In genomic region chr9:88871669-88872068, GRCh38 we compare ENCODE assay signal across 21 cellular contexts.
"Had no signal": no experiment of that assay in that cellular context is flagged by ENCODE, and none has a peak within 500 bp of the region (broad histone marks: within the 10 kb centered on the region; RNA-seq: fewer than 3 reads in every experiment).

No MANE protein-coding gene starts in this region.

- H3K9me3 Mint-ChIP-seq: activated T-helper 2 cell treated with anti-CD3 and anti-CD28 coated beads, Interferon-gamma antibody, Interleukin-2, Interleukin-4, amounts not matched to agents 10 μg/mL and 5 μg/mL and 100 μg/mL, durations not matched to agents 14 hours and 24 hours and 36 hours had no signal

- H3K27ac ChIP-seq: ascending aorta, breast epithelium, epithelial cell of prostate, right lobe of liver, SK-N-MC, tibial artery had no signal

- H3K36me3 ChIP-seq: ascending aorta, breast epithelium, right lobe of liver, tibial artery had no signal

- H3K4me3 ChIP-seq: ascending aorta, breast epithelium, mucosa of descending colon, right lobe of liver, SK-N-MC, tibial artery had no signal

- DNase-seq: activated CD4-positive, alpha-beta T cell treated with anti-CD3 and anti-CD28 coated beads, Interleukin-2, amount 50 U/mL, for 4 hours; activated CD4-positive, CD25-positive, alpha-beta regulatory T cell treated with anti-CD3 and anti-CD28 coated beads, Interleukin-2, amount 50 U/mL, for 72 hours; activated naive CD4-positive, alpha-beta T cell treated with anti-CD3 and anti-CD28 coated beads for 36 hours; activated naive CD8-positive, alpha-beta T cell treated with anti-CD3 and anti-CD28 coated beads, Interleukin-2, amount 50 U/mL, for 24 hours; activated T-cell treated with anti-CD3 and anti-CD28 coated beads for 4 hours; effector memory CD8-positive, alpha-beta T cell; head of caudate nucleus; islet precursor cell; mammary epithelial cell; mucosa of descending colon; naive thymus-derived CD8-positive, alpha-beta T cell; right lobe of liver; stimulated activated CD4-positive, alpha-beta T cell treated with anti-CD3 and anti-CD28 coated beads, Interleukin-12 subunit alpha, Interleukin-12 subunit beta, amount 100 ng/mL, for 4 hours; stimulated activated CD4-positive, alpha-beta T cell treated with anti-CD3 and anti-CD28 coated beads, Interleukin-2, amount 100 ng/mL, for 24 hours; tibial artery had no signal

- H3K9me3 ChIP-seq: ascending aorta, right lobe of liver had no signal

- H3K27ac Mint-ChIP-seq: activated naive CD4-positive, alpha-beta T cell treated with anti-CD3 and anti-CD28 coated beads for 36 hours; activated naive CD8-positive, alpha-beta T cell treated with anti-CD3 and anti-CD28 coated beads, Interleukin-2, amount 50 U/mL, for 24 hours; activated T-helper 2 cell treated with anti-CD3 and anti-CD28 coated beads, Interferon-gamma antibody, Interleukin-2, Interleukin-4, amounts not matched to agents 10 μg/mL and 5 μg/mL and 100 μg/mL, durations not matched to agents 14 hours and 24 hours and 36 hours; effector memory CD8-positive, alpha-beta T cell; naive thymus-derived CD8-positive, alpha-beta T cell; progenitor cell of endocrine pancreas had no signal

- ATAC-seq: activated naive CD8-positive, alpha-beta T cell treated with anti-CD3 and anti-CD28 coated beads, Interleukin-2, amount 50 U/mL, for 24 hours; effector memory CD8-positive, alpha-beta T cell; mucosa of descending colon; naive thymus-derived CD8-positive, alpha-beta T cell; right lobe of liver had no signal

- H3K27me3 ChIP-seq: ascending aorta, breast epithelium, right lobe of liver, tibial artery had no signal

- H3K4me3 Mint-ChIP-seq: activated naive CD4-positive, alpha-beta T cell treated with anti-CD3 and anti-CD28 coated beads for 36 hours; activated naive CD8-positive, alpha-beta T cell treated with anti-CD3 and anti-CD28 coated beads, Interleukin-2, amount 50 U/mL, for 24 hours; effector memory CD8-positive, alpha-beta T cell; naive thymus-derived CD8-positive, alpha-beta T cell had no signal

- H3K4me1 ChIP-seq: ascending aorta, breast epithelium, right lobe of liver had no signal
